In the genomic region with DNA sequence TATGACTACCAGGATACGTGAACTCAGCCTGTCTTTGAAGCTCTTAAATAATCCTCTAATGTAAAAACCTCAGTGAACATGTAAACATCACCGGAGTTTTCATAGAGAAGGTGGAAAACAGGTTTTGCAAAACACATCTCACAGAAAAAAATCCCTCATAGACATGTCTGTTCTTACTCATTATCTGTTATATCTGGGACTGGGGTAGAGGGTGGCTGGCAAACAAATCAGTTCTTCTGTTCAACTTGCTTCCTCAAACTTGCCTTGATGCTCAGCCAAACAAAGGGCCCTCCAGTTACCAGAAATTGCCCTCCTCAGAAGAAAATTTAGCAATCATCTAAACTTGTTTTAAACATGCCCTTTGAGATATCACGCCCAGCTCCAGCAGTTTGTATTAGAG, we compare ENCODE assay signal across 1 cellular context.
TF ChIP-seq lines count a peak whose summit lies in the region.

No MANE protein-coding gene starts in this region.

TF ChIP-seq in A549, 52 proteins besides CTCF, POLR2A, EP300 and RAD21 (continued from another document):
- TF ChIP-seq, protein P1, sequence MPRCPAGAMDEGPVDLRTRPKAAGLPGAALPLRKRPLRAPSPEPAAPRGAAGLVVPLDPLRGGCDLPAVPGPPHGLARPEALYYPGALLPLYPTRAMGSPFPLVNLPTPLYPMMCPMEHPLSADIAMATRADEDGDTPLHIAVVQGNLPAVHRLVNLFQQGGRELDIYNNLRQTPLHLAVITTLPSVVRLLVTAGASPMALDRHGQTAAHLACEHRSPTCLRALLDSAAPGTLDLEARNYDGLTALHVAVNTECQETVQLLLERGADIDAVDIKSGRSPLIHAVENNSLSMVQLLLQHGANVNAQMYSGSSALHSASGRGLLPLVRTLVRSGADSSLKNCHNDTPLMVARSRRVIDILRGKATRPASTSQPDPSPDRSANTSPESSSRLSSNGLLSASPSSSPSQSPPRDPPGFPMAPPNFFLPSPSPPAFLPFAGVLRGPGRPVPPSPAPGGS (IDR thresholded peaks at IDR 0.05), result no peak
- no peak for TF ChIP-seq BHLHE40 (IDR thresholded peaks at IDR 0.05; ENCODE audit: low read depth, low read length)
- TF ChIP-seq CBX2 (IDR thresholded peaks at IDR 0.05; ENCODE audit: borderline replicate concordance, low read depth), result no peak
- no peak for TF ChIP-seq PHF8 (IDR thresholded peaks at IDR 0.05; ENCODE audit: borderline replicate concordance, low read depth)
TF ChIP-seq in A549: peak in this region for 0.
